ENCODE assay signal across 19 cellular contexts in the genomic region with DNA sequence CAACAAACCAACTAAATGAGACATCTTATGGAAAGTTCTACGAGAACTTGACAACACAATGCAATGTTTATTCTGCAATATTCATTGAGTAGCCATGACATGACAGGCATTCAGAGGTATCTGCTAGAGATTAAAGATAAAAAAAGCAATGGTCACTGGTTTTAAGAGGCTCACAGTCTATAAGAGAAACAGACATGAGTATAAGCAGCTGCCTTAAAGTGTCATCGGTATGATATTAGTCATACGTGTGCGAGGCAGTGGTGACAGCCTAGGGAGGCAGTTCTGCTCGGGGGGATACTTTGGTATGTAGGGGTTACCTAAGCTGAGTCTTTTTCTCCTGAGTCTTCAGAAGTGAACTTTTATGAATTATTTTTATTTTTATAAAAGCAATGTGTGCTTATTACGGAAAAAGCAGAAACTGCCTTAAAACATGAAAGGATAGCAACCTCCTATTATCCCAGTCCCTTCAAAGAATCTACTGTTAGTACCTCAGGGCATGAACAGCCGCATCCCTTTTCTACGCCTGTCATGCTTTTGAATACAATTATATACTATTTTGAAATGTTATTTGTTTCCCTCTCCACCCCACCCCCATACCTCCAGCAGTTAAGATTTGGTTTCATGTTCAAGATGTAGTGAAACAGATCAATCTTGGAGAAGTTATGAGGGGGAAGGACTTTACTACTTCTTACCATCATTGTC. TPM values are rescaled to one million over a fixed set of nuclear protein-coding genes. Genes with fewer than 3 reads are reported as not detected.
DNase-seq lines count a peak whose midpoint lies in the region; ATAC-seq and TF ChIP-seq lines count a peak whose summit lies in the region.
"Had no signal": no experiment of that assay in that cellular context is flagged by ENCODE, and none has a peak within 500 bp of the region (broad histone marks: within the 10 kb centered on the region; RNA-seq: fewer than 3 reads in every experiment).

No MANE protein-coding gene starts in this region.

- H3K4me3 ChIP-seq in GM23338 (no peak overlapping the region), foreskin fibroblast (ENCODE audit: low read depth in 1 of 2, low read length in 2 of 2) (no peak overlapping the region), vagina (no peak overlapping the region)
- H3K4me3 ChIP-seq: colonic mucosa had no signal

- DNase-seq in GM23338 (ENCODE audit: low spot score) = no peak
- no peak for DNase-seq in T-helper 17 cell
- peak; percentile 20 to 35 for DNase-seq in foreskin fibroblast
- DNase-seq in progenitor cell of endocrine pancreas (ENCODE audit: low spot score, unreplicated experiment) = no peak
- DNase-seq in vagina (ENCODE audit: extremely low spot score in 2 of 2) = no peak
- DNase-seq in GM20000 (ENCODE audit: low spot score) = no peak
- DNase-seq in Right ventricle myocardium superior = no peak
- no peak for DNase-seq in NCI-H1436 treated with DMSO at 0.1 percent for 48 hours (lab: John Stamatoyannopoulos, UW)
- DNase-seq: activated CD4-positive, alpha-beta T cell treated with anti-CD3 and anti-CD28 coated beads for 4 hours; activated naive CD8-positive, alpha-beta T cell treated with anti-CD3 and anti-CD28 coated beads, Interleukin-2, amount 10 ng/mL, durations not matched to agents 7 days and 5 days; CD4-positive, CD25-positive, alpha-beta regulatory T cell; colonic mucosa; H9; NCI-H1105; NCI-H526; right cardiac atrium; stimulated activated CD4-positive, alpha-beta T cell treated with anti-CD3 and anti-CD28 coated beads, Interleukin-15, amount 100 ng/mL, for 24 hours had no signal

- intact Hi-C loops in vagina (cut with DNase I) (no loop called here), Right ventricle myocardium superior (cut with DNase I) (no loop called here)

- H3K79me2 ChIP-seq in GM23338 (replicated peaks; ENCODE audit: insufficient read depth) = no peaks in the 10 kb centered on the region

- no peaks in the 10 kb centered on the region for H3K9me3 Mint-ChIP-seq in GM23338
- H3K9me3 Mint-ChIP-seq in progenitor cell of endocrine pancreas (ENCODE audit: low read depth) = no peaks in the 10 kb centered on the region
- H3K9me3 Mint-ChIP-seq: activated naive CD8-positive, alpha-beta T cell treated with anti-CD3 and anti-CD28 coated beads, Interleukin-2, amount 10 ng/mL, durations not matched to agents 7 days and 5 days; CD4-positive, CD25-positive, alpha-beta regulatory T cell; H9 had no signal

- H3K27ac Mint-ChIP-seq in GM23338 (no peak overlapping the region), T-helper 17 cell (peak overlapping the region; percentile 57), progenitor cell of endocrine pancreas (peak overlapping the region; percentile 37)
- H3K27ac Mint-ChIP-seq: activated naive CD8-positive, alpha-beta T cell treated with anti-CD3 and anti-CD28 coated beads, Interleukin-2, amount 10 ng/mL, durations not matched to agents 7 days and 5 days; CD4-positive, CD25-positive, alpha-beta regulatory T cell; H9 had no signal

- no peak overlapping the region for H3K27ac ChIP-seq in GM23338 (ENCODE audit: low read depth)
- H3K27ac ChIP-seq in vagina = no peak overlapping the region
- H3K27ac ChIP-seq: colonic mucosa had no signal

- 0 out of 2 replicates have a peak overlapping the region, but pooled peaks have one; percentile 10 for H2AFZ ChIP-seq in GM23338

- H3K4me3 Mint-ChIP-seq in GM23338 (no peak overlapping the region), T-helper 17 cell (no peak overlapping the region), progenitor cell of endocrine pancreas (ENCODE audit: low read depth) (no peak overlapping the region)
- H3K4me3 Mint-ChIP-seq: activated naive CD8-positive, alpha-beta T cell treated with anti-CD3 and anti-CD28 coated beads, Interleukin-2, amount 10 ng/mL, durations not matched to agents 7 days and 5 days; CD4-positive, CD25-positive, alpha-beta regulatory T cell; H9 had no signal

- no peak for TF ChIP-seq POLR2A in vagina (IDR thresholded peaks at IDR 0.05)

- no peaks in the 10 kb centered on the region for H3F3A ChIP-seq in GM23338 (replicated peaks; ENCODE audit: low read depth)

- H3K4me1 Mint-ChIP-seq in GM23338 = peaks cover 20% of the 10 kb centered on the region
- peaks cover 2% of the 10 kb centered on the region for H3K4me1 Mint-ChIP-seq in T-helper 17 cell
- H3K4me1 Mint-ChIP-seq in progenitor cell of endocrine pancreas (ENCODE audit: low read depth) = peaks cover 50% of the 10 kb centered on the region
- H3K4me1 Mint-ChIP-seq: activated naive CD8-positive, alpha-beta T cell treated with anti-CD3 and anti-CD28 coated beads, Interleukin-2, amount 10 ng/mL, durations not matched to agents 7 days and 5 days had no signal

- no peaks in the 10 kb centered on the region for H3K9me2 ChIP-seq in GM23338 (ENCODE audit: insufficient read depth)

- H3K4me2 ChIP-seq in GM23338 = no peak overlapping the region

- H3K4me1 ChIP-seq in GM23338 (ENCODE audit: insufficient read depth) (peaks cover 6% of the 10 kb centered on the region), vagina (no peaks in the 10 kb centered on the region)
- H3K4me1 ChIP-seq: colonic mucosa had no signal

- peaks cover 10% of the 10 kb centered on the region for H3K27me3 Mint-ChIP-seq in GM23338 (ENCODE audit: insufficient read depth, low read depth, poor library complexity)
- peaks cover 15% of the 10 kb centered on the region for H3K27me3 Mint-ChIP-seq in T-helper 17 cell
- H3K27me3 Mint-ChIP-seq in progenitor cell of endocrine pancreas = no peaks in the 10 kb centered on the region

- TF ChIP-seq CTCF in GM23338 (conservative IDR thresholded peaks at IDR 0.05; ENCODE audit: low read depth in 2 of 2) = no peak
- TF ChIP-seq CTCF in foreskin fibroblast (IDR thresholded peaks at IDR 0.05; ENCODE audit: low read depth, low read length) = no peak
- TF ChIP-seq CTCF in progenitor cell of endocrine pancreas (IDR thresholded peaks at IDR 0.05; ENCODE audit: unreplicated experiment) = no peak
- TF ChIP-seq CTCF in vagina (IDR thresholded peaks at IDR 0.05) = no peak
- TF ChIP-seq CTCF in GM20000 (IDR thresholded peaks at IDR 0.05; ENCODE audit: extremely low read depth, missing control alignments) = no peak

- H3K27me3 ChIP-seq in GM23338 (ENCODE audit: insufficient read depth) (no peaks in the 10 kb centered on the region), vagina (no peaks in the 10 kb centered on the region)
- H3K27me3 ChIP-seq: colonic mucosa had no signal

- no peaks in the 10 kb centered on the region for H4K20me1 ChIP-seq in GM23338 (replicated peaks; ENCODE audit: insufficient read depth)

- H3K36me3 Mint-ChIP-seq in GM23338 (ENCODE audit: low read depth) = no peaks in the 10 kb centered on the region
- H3K36me3 Mint-ChIP-seq in T-helper 17 cell (ENCODE audit: low read depth) = no peaks in the 10 kb centered on the region
- H3K36me3 Mint-ChIP-seq in progenitor cell of endocrine pancreas (ENCODE audit: insufficient read depth) = no peaks in the 10 kb centered on the region
- H3K36me3 Mint-ChIP-seq: activated naive CD8-positive, alpha-beta T cell treated with anti-CD3 and anti-CD28 coated beads, Interleukin-2, amount 10 ng/mL, durations not matched to agents 7 days and 5 days; CD4-positive, CD25-positive, alpha-beta regulatory T cell had no signal

- H3K36me3 ChIP-seq in GM23338 (ENCODE audit: insufficient read depth) (no peaks in the 10 kb centered on the region), vagina (no peaks in the 10 kb centered on the region)
- H3K36me3 ChIP-seq: colonic mucosa had no signal

- H3K9me3 ChIP-seq in T-helper 17 cell (ENCODE audit: control insufficient read depth, low read length, poor library complexity, severe bottlenecking) = no peaks in the 10 kb centered on the region
- H3K9me3 ChIP-seq in vagina = no peaks in the 10 kb centered on the region
- H3K9me3 ChIP-seq: colonic mucosa had no signal

- ATAC-seq in GM23338 (no peak), T-helper 17 cell (no peak), Right ventricle myocardium superior (ENCODE audit: poor library complexity) (no peak)
- ATAC-seq: right cardiac atrium had no signal

TF ChIP-seq in GM23338, 12 proteins besides CTCF, POLR2A, EP300 and RAD21 (continues in another document):
- TF ChIP-seq, protein P1, sequence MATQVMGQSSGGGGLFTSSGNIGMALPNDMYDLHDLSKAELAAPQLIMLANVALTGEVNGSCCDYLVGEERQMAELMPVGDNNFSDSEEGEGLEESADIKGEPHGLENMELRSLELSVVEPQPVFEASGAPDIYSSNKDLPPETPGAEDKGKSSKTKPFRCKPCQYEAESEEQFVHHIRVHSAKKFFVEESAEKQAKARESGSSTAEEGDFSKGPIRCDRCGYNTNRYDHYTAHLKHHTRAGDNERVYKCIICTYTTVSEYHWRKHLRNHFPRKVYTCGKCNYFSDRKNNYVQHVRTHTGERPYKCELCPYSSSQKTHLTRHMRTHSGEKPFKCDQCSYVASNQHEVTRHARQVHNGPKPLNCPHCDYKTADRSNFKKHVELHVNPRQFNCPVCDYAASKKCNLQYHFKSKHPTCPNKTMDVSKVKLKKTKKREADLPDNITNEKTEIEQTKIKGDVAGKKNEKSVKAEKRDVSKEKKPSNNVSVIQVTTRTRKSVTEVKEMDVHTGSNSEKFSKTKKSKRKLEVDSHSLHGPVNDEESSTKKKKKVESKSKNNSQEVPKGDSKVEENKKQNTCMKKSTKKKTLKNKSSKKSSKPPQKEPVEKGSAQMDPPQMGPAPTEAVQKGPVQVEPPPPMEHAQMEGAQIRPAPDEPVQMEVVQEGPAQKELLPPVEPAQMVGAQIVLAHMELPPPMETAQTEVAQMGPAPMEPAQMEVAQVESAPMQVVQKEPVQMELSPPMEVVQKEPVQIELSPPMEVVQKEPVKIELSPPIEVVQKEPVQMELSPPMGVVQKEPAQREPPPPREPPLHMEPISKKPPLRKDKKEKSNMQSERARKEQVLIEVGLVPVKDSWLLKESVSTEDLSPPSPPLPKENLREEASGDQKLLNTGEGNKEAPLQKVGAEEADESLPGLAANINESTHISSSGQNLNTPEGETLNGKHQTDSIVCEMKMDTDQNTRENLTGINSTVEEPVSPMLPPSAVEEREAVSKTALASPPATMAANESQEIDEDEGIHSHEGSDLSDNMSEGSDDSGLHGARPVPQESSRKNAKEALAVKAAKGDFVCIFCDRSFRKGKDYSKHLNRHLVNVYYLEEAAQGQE (IDR thresholded peaks at IDR 0.05; ENCODE audit: unreplicated experiment) = no peak
- TF ChIP-seq JUNB (IDR thresholded peaks at IDR 0.05; ENCODE audit: unreplicated experiment) = no peak
- no peak for TF ChIP-seq ZNF331 (CRISPR knock-in tag; IDR thresholded peaks at IDR 0.05; ENCODE audit: low read depth)

RNA-seq across cellular contexts. Expression of a gene that starts 7.7 kb away (rescaled TPM):
- not detected in 2 replicates for total RNA-seq in GM23338 (2014; rRNA removed; shearing (Covaris generic))
- not detected in 2 replicates for polyA plus RNA-seq in GM23338 (2016; fragmentation: Nextera tagmentation; extraction: Ambion mirVana)
- total RNA-seq in T-helper 17 cell = 1 to 10 TPM; 4.1 to 8.4 TPM
- total RNA-seq in progenitor cell of endocrine pancreas = 6.6 and 8.4 TPM in 2 replicates
- 4.4 TPM for total RNA-seq in vagina
- 2.8 TPM for total RNA-seq in Right ventricle myocardium superior
- total RNA-seq: activated naive CD8-positive, alpha-beta T cell treated with anti-CD3 and anti-CD28 coated beads, Interleukin-2, amount 10 ng/mL, durations not matched to agents 7 days and 5 days; H9; osteocyte had no signal
- polyA plus RNA-seq: AG04450 had no signal

RNA-seq across cellular contexts. Expression of a gene that starts 50.1 kb away (rescaled TPM):
- total RNA-seq in GM23338 (2014; rRNA removed; shearing (Covaris generic)) = 0.31 TPM in 1 of 2 replicates, not detected in the other
- not detected in 2 replicates for polyA plus RNA-seq in GM23338 (2016; fragmentation: Nextera tagmentation; extraction: Ambion mirVana)
- total RNA-seq in T-helper 17 cell (1 to 10 TPM in 1 of 2 donors, under 1 TPM in 1; 0.68 to 2.2 TPM), progenitor cell of endocrine pancreas (0.62 and 1.2 TPM in 2 replicates), vagina (24.8 TPM), Right ventricle myocardium superior (6.1 TPM)

Comparison
In these comparisons a context has a peak if more than half of its experiments do, and no peak if none do; other contexts are left out.
1. DNase-seq: peak in foreskin fibroblast (2 of 2); none in GM23338 (single experiment), T-helper 17 cell (0 of 3), progenitor cell of endocrine pancreas (single experiment), vagina (0 of 2), GM20000 (single experiment), Right ventricle myocardium superior (single experiment) and NCI-H1436 treated with DMSO at 0.1 percent for 48 hours (single experiment).